Comparison of ENCODE assay signal across 2 cellular contexts in the genomic region with DNA sequence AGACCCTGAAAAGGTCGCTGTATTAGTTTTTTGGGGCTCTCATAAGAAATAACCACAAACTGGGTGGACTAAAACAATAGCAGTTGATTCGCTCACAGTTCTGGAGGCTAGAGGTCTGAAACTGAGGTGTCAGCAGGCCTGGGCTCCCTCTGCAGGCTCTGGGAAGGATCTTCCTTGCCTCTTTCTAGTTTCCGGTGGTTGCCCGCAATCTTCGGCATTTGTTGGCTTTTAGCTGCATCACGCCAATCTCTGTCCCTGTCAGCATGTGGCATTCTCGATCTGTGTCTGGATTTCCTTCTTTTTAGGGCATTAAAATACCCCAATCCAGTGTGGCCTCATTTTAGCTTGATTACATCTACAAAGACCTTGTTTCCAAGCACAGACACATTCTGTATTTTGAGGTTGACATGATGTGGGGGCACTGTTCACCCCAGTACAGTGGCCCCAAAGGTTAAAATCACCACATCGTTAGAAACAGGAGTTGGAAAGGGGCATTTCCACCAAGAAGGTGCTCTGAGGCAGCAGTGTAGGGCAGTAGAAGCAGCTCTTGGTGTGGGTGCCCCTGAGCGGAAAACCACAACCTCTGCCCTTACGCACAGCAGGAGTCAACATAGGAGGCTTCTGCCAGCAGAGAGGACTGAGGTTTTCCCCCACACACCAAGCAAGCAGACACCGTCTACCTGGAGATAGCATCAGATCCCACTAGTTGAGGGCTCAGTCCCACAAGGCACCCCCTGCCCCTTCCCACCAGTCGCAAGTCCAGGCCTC.
TF ChIP-seq lines count a peak whose summit lies in the region.

No MANE protein-coding gene starts in this region.

TF ChIP-seq in HCT116, 20 proteins besides CTCF, POLR2A, EP300 and RAD21:
- no peak for TF ChIP-seq EZH2phosphoT487 (IDR thresholded peaks at IDR 0.05; ENCODE audit: borderline replicate concordance)

TF ChIP-seq in HepG2, 621 proteins besides CTCF, POLR2A, EP300 and RAD21:
- TF ChIP-seq STAG1 (CRISPR knock-in tag; IDR thresholded peaks at IDR 0.05) (peak; percentile 34), ZNF12 (CRISPR knock-in tag; IDR thresholded peaks at IDR 0.05) (no peak)
